15 cellular contexts compared by ENCODE assay signal in the genomic region with DNA sequence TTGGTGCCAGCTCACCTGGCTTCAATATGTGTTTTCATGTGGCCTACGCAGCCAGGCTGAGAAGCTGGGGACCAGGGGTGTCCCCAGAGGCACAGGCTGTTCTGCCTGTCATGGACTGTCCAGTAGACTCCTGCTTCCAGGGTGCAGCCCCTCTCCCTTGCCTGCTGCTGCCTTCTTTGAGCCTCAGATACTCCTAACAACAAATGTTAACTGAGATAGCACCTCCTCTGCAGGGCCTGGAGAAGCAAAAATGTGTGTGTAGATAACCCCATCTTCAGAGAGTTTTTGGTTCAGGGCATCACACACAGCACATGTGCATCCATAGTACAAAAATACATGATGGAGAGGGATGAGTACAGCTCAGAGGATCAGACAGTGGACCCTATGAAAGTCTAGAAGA. TPM values are rescaled to one million over a fixed set of nuclear protein-coding genes. Genes with fewer than 3 reads are reported as not detected.
DNase-seq lines count a peak whose midpoint lies in the region; ATAC-seq and TF ChIP-seq lines count a peak whose summit lies in the region.
"Had no signal": no experiment of that assay in that cellular context is flagged by ENCODE, and none has a peak within 500 bp of the region (broad histone marks: within the 10 kb centered on the region; RNA-seq: fewer than 3 reads in every experiment).

No MANE protein-coding gene starts in this region.

- no peaks in the 10 kb centered on the region for H3K9me3 Mint-ChIP-seq in activated CD4-positive, alpha-beta T cell treated with anti-CD3 and anti-CD28 coated beads, Interleukin-2, amount 10 ng/mL, durations not matched to agents 24 days and 14 days
- H3K9me3 Mint-ChIP-seq in activated CD4-positive, alpha-beta memory T cell treated with anti-CD3 and anti-CD28 coated beads for 36 hours: no peaks in the 10 kb centered on the region
- H3K9me3 Mint-ChIP-seq in stimulated activated naive CD8-positive, alpha-beta T cell treated with anti-CD3 and anti-CD28 coated beads, Interleukin-15, amount 100 ng/mL, for 72 hours: peaks cover 0 to 4% of the 10 kb centered on the region in 2 donors

- H3K27ac Mint-ChIP-seq in activated CD4-positive, alpha-beta T cell treated with anti-CD3 and anti-CD28 coated beads, Interleukin-2, amount 10 ng/mL, durations not matched to agents 24 days and 14 days: peak overlapping the region; percentile 74
- H3K27ac Mint-ChIP-seq in activated CD4-positive, alpha-beta memory T cell treated with anti-CD3 and anti-CD28 coated beads for 36 hours: peak overlapping the region; percentile 90
- H3K27ac Mint-ChIP-seq in stimulated activated naive CD8-positive, alpha-beta T cell treated with anti-CD3 and anti-CD28 coated beads, Interleukin-15, amount 100 ng/mL, for 72 hours: peak overlapping the region; percentile 73 to 74

- peaks cover 87% of the 10 kb centered on the region for H3K36me3 Mint-ChIP-seq in activated CD4-positive, alpha-beta T cell treated with anti-CD3 and anti-CD28 coated beads, Interleukin-2, amount 10 ng/mL, durations not matched to agents 24 days and 14 days (ENCODE audit: low read depth)
- H3K36me3 Mint-ChIP-seq in activated CD4-positive, alpha-beta memory T cell treated with anti-CD3 and anti-CD28 coated beads for 36 hours: peaks cover 78% of the 10 kb centered on the region

- H3K4me1 ChIP-seq in foreskin keratinocyte: peaks cover 48% of the 10 kb centered on the region

- peak overlapping the region; percentile 48 for H3K27ac ChIP-seq in foreskin keratinocyte
- H3K27ac ChIP-seq: SK-N-MC, WERI-Rb-1 had no signal

- peak overlapping the region; percentile 58 for H3K4me3 Mint-ChIP-seq in activated CD4-positive, alpha-beta T cell treated with anti-CD3 and anti-CD28 coated beads, Interleukin-2, amount 10 ng/mL, durations not matched to agents 24 days and 14 days
- H3K4me3 Mint-ChIP-seq in activated CD4-positive, alpha-beta memory T cell treated with anti-CD3 and anti-CD28 coated beads for 36 hours: peak overlapping the region; percentile 99
- H3K4me3 Mint-ChIP-seq in stimulated activated naive CD8-positive, alpha-beta T cell treated with anti-CD3 and anti-CD28 coated beads, Interleukin-15, amount 100 ng/mL, for 72 hours: peak overlapping the region; percentile 94 to 99

- no peak for ATAC-seq in foreskin keratinocyte
- ATAC-seq in stimulated activated naive CD8-positive, alpha-beta T cell treated with anti-CD3 and anti-CD28 coated beads, Interleukin-15, amount 100 ng/mL, for 72 hours: no peak
- ATAC-seq in HG03196 (IDR thresholded peaks at IDR 0.05; ENCODE audit: unreplicated experiment): no peak
- no peak for ATAC-seq in HG02840 (IDR thresholded peaks at IDR 0.05; ENCODE audit: low FRiP score, unreplicated experiment)

- no peaks in the 10 kb centered on the region for H3K27me3 ChIP-seq in foreskin keratinocyte

- POLR2A ChIA-PET in activated CD4-positive, alpha-beta memory T cell treated with anti-CD3 and anti-CD28 coated beads for 36 hours (lab: Charles Lee): interaction anchor here (1.0 to 22.4 kb wide), 6 partner anchors 9 to 92 kb away, joined by 3 to 504 read pairs (median 4); no protein-coding TSS in a partner anchor

- H3K4me1 Mint-ChIP-seq in activated CD4-positive, alpha-beta T cell treated with anti-CD3 and anti-CD28 coated beads, Interleukin-2, amount 10 ng/mL, durations not matched to agents 24 days and 14 days: peaks cover 78% of the 10 kb centered on the region
- H3K4me1 Mint-ChIP-seq in activated CD4-positive, alpha-beta memory T cell treated with anti-CD3 and anti-CD28 coated beads for 36 hours (ENCODE audit: low read depth): peaks cover 86% of the 10 kb centered on the region
- peaks cover 87% of the 10 kb centered on the region for H3K4me1 Mint-ChIP-seq in stimulated activated naive CD8-positive, alpha-beta T cell treated with anti-CD3 and anti-CD28 coated beads, Interleukin-15, amount 100 ng/mL, for 72 hours

- no peak for DNase-seq in activated CD4-positive, alpha-beta T cell treated with anti-CD3 and anti-CD28 coated beads, Interleukin-2, amount 10 ng/mL, durations not matched to agents 24 days and 14 days
- DNase-seq in activated CD4-positive, alpha-beta T cell treated with anti-CD3 and anti-CD28 coated beads for 4 hours: no peak
- no peak for DNase-seq in activated CD4-positive, alpha-beta memory T cell treated with anti-CD3 and anti-CD28 coated beads for 36 hours
- DNase-seq in foreskin keratinocyte (no peak), NCI-H1694 treated with DMSO at 0.1 percent for 48 hours (lab: John Stamatoyannopoulos, UW) (no peak)
- DNase-seq in stimulated activated naive CD8-positive, alpha-beta T cell treated with anti-CD3 and anti-CD28 coated beads, Interleukin-15, amount 100 ng/mL, for 72 hours: no peak
- DNase-seq: GF-D8; NCI-H1048; NCI-H226; retina; stimulated activated CD4-positive, alpha-beta T cell treated with anti-CD3 and anti-CD28 coated beads, Interleukin-4, amount 100 ng/mL, for 1 hour; WERI-Rb-1 had no signal

- H3K27me3 Mint-ChIP-seq in activated CD4-positive, alpha-beta T cell treated with anti-CD3 and anti-CD28 coated beads, Interleukin-2, amount 10 ng/mL, durations not matched to agents 24 days and 14 days: no peaks in the 10 kb centered on the region
- no peaks in the 10 kb centered on the region for H3K27me3 Mint-ChIP-seq in activated CD4-positive, alpha-beta memory T cell treated with anti-CD3 and anti-CD28 coated beads for 36 hours
- no peaks in the 10 kb centered on the region for H3K27me3 Mint-ChIP-seq in stimulated activated naive CD8-positive, alpha-beta T cell treated with anti-CD3 and anti-CD28 coated beads, Interleukin-15, amount 100 ng/mL, for 72 hours

- no peak for TF ChIP-seq CTCF in foreskin keratinocyte (conservative IDR thresholded peaks at IDR 0.05)

- intact Hi-C loops in activated CD4-positive, alpha-beta T cell treated with anti-CD3 and anti-CD28 coated beads, Interleukin-2, amount 10 ng/mL, durations not matched to agents 24 days and 14 days (cut with micrococcal nuclease): no loop called here
- intact Hi-C loops in activated CD4-positive, alpha-beta memory T cell treated with anti-CD3 and anti-CD28 coated beads for 36 hours (cut with micrococcal nuclease): no loop called here

- CTCF ChIA-PET in activated CD4-positive, alpha-beta memory T cell treated with anti-CD3 and anti-CD28 coated beads for 36 hours (lab: Charles Lee): interaction anchor here (0.7 to 3.9 kb wide), 8 partner anchors 12 to 374 kb away, joined by 3 to 16 read pairs (median 4); a partner anchor contains a TSS

RNA-seq across cellular contexts. Expression of a gene that starts 5.9 kb away (rescaled TPM):
- 188 and 193 TPM in 2 replicates for total RNA-seq in activated CD4-positive, alpha-beta T cell treated with anti-CD3 and anti-CD28 coated beads, Interleukin-2, amount 10 ng/mL, durations not matched to agents 24 days and 14 days
- 100 to 1,000 TPM; 153 to 159 TPM for total RNA-seq in activated CD4-positive, alpha-beta memory T cell treated with anti-CD3 and anti-CD28 coated beads for 36 hours
- total RNA-seq in foreskin keratinocyte: 17.1 and 19.4 TPM in 2 replicates
- 7.6 and 8.2 TPM in 2 replicates for polyA plus RNA-seq in foreskin keratinocyte
